Comparison of ENCODE assay signal across 8 cellular contexts in the genomic region with DNA sequence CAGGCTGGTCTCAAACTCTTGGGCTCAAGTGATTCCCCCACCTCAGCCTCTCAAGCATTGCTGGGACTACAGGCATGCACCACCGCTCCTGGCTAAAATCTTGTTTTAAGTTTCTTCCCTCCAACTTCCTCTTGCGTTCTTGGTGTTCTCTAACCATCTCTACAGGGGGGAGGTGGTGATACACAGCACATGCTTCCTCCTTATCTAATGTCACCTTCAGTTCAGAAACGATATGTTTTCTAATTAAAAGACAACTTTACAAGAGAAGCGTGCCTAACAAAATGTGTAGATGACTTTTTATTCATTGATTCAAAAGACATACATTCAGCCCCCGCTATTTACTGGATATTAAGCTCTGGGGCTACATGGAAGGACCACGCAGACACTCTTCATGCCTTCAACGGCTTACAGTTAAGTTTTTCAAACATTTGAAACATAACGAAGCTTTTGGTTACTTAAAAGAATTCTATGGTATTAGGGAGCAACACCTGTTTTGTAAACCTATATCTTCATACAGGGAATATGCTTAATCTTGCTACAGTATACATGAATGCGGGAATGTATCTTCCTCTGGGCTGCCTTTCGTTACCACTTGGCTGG. TPM values are rescaled to one million over a fixed set of nuclear protein-coding genes. Genes with fewer than 3 reads are reported as not detected.
DNase-seq lines count a peak whose midpoint lies in the region; ATAC-seq and TF ChIP-seq lines count a peak whose summit lies in the region.

No MANE protein-coding gene starts in this region.

- peak; percentile 47 for DNase-seq in DMS53 treated with DMSO at 0.1 percent for 48 hours (lab: John Stamatoyannopoulos, UW; ENCODE audit: unreplicated experiment)
- no peak for DNase-seq in IMR-90
- no peak for DNase-seq in activated T-helper 2 cell treated with anti-CD3 and anti-CD28 coated beads, Interferon-gamma antibody, Interleukin-2, Interleukin-4, amounts not matched to agents 10 μg/mL and 5 μg/mL and 100 μg/mL, durations not matched to agents 14 hours and 24 hours and 36 hours (ENCODE audit: low spot score)
- DNase-seq in iPS DF 6.9 (ENCODE audit: low read depth, low spot score): no peak
- DNase-seq in spleen: no peak
- no peak for DNase-seq in kidney glomerular epithelial cell (lab: John Stamatoyannopoulos, UW)
- DNase-seq in activated CD8-positive, alpha-beta memory T cell treated with anti-CD3 and anti-CD28 coated beads, Interleukin-2, amount 50 U/mL, for 48 hours: no peak

- intact Hi-C loops in IMR-90 (cut with micrococcal nuclease): no loop called here
- intact Hi-C loops in activated T-helper 2 cell treated with anti-CD3 and anti-CD28 coated beads, Interferon-gamma antibody, Interleukin-2, Interleukin-4, amounts not matched to agents 10 μg/mL and 5 μg/mL and 100 μg/mL, durations not matched to agents 14 hours and 24 hours and 36 hours (cut with micrococcal nuclease): loop anchor here (2.0 kb wide), 3 partner anchors 33 to 145 kb away; a partner anchor contains a TSS
- intact Hi-C loops in spleen (cut with DNase I; ENCODE audit: low total_unique reads): loop anchor here (5.0 kb wide), 1 partner anchor 63 kb away; a partner anchor contains a TSS

- no peaks in the 10 kb centered on the region; the same call in none of the 2 replicates for H3K9me1 ChIP-seq in IMR-90 (ENCODE audit: insufficient read depth, low read length)

- H2BK20ac ChIP-seq in IMR-90 (ENCODE audit: low read depth, low read length): peak overlapping the region; percentile 1; the same call in 1 of the 2 replicates

- H2AFZ ChIP-seq in IMR-90 (replicated peaks; ENCODE audit: low read length, poor library complexity): peak overlapping the region; percentile 99

- no peaks in the 10 kb centered on the region for H3K9me3 Mint-ChIP-seq in activated T-helper 2 cell treated with anti-CD3 and anti-CD28 coated beads, Interferon-gamma antibody, Interleukin-2, Interleukin-4, amounts not matched to agents 10 μg/mL and 5 μg/mL and 100 μg/mL, durations not matched to agents 14 hours and 24 hours and 36 hours

- TF ChIP-seq RAD21 in IMR-90 (IDR thresholded peaks at IDR 0.05; ENCODE audit: low read length): no peak

- peak overlapping the region; percentile 99 for H3K27ac Mint-ChIP-seq in activated T-helper 2 cell treated with anti-CD3 and anti-CD28 coated beads, Interferon-gamma antibody, Interleukin-2, Interleukin-4, amounts not matched to agents 10 μg/mL and 5 μg/mL and 100 μg/mL, durations not matched to agents 14 hours and 24 hours and 36 hours

- POLR2A ChIA-PET in IMR-90 (lab: Charles Lee; ENCODE audit: unreplicated experiment): no interaction called here

- H3K27me3 Mint-ChIP-seq in activated T-helper 2 cell treated with anti-CD3 and anti-CD28 coated beads, Interferon-gamma antibody, Interleukin-2, Interleukin-4, amounts not matched to agents 10 μg/mL and 5 μg/mL and 100 μg/mL, durations not matched to agents 14 hours and 24 hours and 36 hours (ENCODE audit: low read depth): no peaks in the 10 kb centered on the region

- dilution Hi-C loops in IMR-90 (cut with HindIII; ENCODE audit: low sequenced_read_pairs, unreplicated experiment): no loop called here

- TF ChIP-seq POLR2A in IMR-90 (IDR thresholded peaks at IDR 0.05; ENCODE audit: low read depth, low read length): no peak
- TF ChIP-seq POLR2A in spleen (IDR thresholded peaks at IDR 0.05): no peak

- H3K79me1 ChIP-seq in IMR-90 (ENCODE audit: low read depth in 1 of 2, low read length in 2 of 2): peaks cover 8 to 20% of the 10 kb centered on the region in 2 experiments; a peak in 3 of 4 replicates

- H3K4me1 ChIP-seq in IMR-90 (ENCODE audit: control insufficient read depth, insufficient read depth, low read length) (no peaks in the 10 kb centered on the region), iPS DF 6.9 (ENCODE audit: control insufficient read depth, insufficient read depth, low read length) (no peaks in the 10 kb centered on the region), spleen (peaks cover 8 to 30% (median 22%) of the 10 kb centered on the region in 6 donors)

- WGBS in IMR-90 (ENCODE audit: extremely low coverage in 2 of 2, insufficient read length in 1 of 2), 2 experiments: no CpG with 5 or more reads among the region's 10 CpGs
- WGBS in iPS DF 6.9 (ENCODE audit: insufficient coverage, insufficient read length): no CpG with 5 or more reads among the region's 10 CpGs
- 6 to 14% (median 10%) methylated on average over 10 of the region's 10 CpGs for WGBS in spleen, 5 donors

- in situ Hi-C loops in IMR-90 (cut with MboI; ENCODE audit: low sequenced_read_pairs): no loop called here

- peak overlapping the region; percentile 94 for H3K4ac ChIP-seq in IMR-90 (ENCODE audit: low read depth, low read length)

- H2BK120ac ChIP-seq in IMR-90 (ENCODE audit: low read depth, low read length): peak overlapping the region; percentile 24; the same call in 1 of the 2 replicates

- no TSS peak for BruUV-seq in IMR-90 (replicated peaks; lab: Mats Ljungman, UMichigan)

- peaks cover 13% of the 10 kb centered on the region for H3K4me1 Mint-ChIP-seq in activated T-helper 2 cell treated with anti-CD3 and anti-CD28 coated beads, Interferon-gamma antibody, Interleukin-2, Interleukin-4, amounts not matched to agents 10 μg/mL and 5 μg/mL and 100 μg/mL, durations not matched to agents 14 hours and 24 hours and 36 hours (ENCODE audit: low read depth)

- no peak for TF ChIP-seq CTCF in IMR-90 (conservative IDR thresholded peaks at IDR 0.05; ENCODE audit: low read depth, low read length)
- no peak for TF ChIP-seq CTCF in spleen (IDR thresholded peaks at IDR 0.05 in 8 of 11, conservative IDR thresholded peaks at IDR 0.05 in 3 of 11)

- H2AK9ac ChIP-seq in IMR-90 (replicated peaks; ENCODE audit: low read depth, low read length, poor library complexity): no peak overlapping the region

- H2BK15ac ChIP-seq in IMR-90 (ENCODE audit: low read depth, low read length): peak overlapping the region; percentile 49; the same call in 1 of the 3 replicates

- H4K5ac ChIP-seq in IMR-90 (ENCODE audit: low read depth, low read length): peak overlapping the region; percentile 79

- peak overlapping the region; percentile 79 for H3K9ac ChIP-seq in IMR-90 (ENCODE audit: low read depth, low read length)

- peak overlapping the region; percentile 40; the same call in 1 of the 2 replicates for H3K56ac ChIP-seq in IMR-90 (ENCODE audit: extremely low read depth, insufficient read depth, low read length)

- H3K36me3 ChIP-seq in IMR-90 (ENCODE audit: control insufficient read depth, insufficient read depth, low read length) (peaks cover 8% of the 10 kb centered on the region), iPS DF 6.9 (ENCODE audit: control insufficient read depth, insufficient read depth, low read length) (peaks cover 4% of the 10 kb centered on the region; the same call in 1 of the 2 replicates), spleen (peaks cover 0 to 20% (median 12%) of the 10 kb centered on the region in 6 donors)

- no peak overlapping the region for H2BK5ac ChIP-seq in IMR-90 (ENCODE audit: low read depth, low read length, poor library complexity, severe bottlenecking)

- peak overlapping the region; percentile 99 for H3K4me3 Mint-ChIP-seq in activated T-helper 2 cell treated with anti-CD3 and anti-CD28 coated beads, Interferon-gamma antibody, Interleukin-2, Interleukin-4, amounts not matched to agents 10 μg/mL and 5 μg/mL and 100 μg/mL, durations not matched to agents 14 hours and 24 hours and 36 hours (ENCODE audit: low read depth)

- H3K18ac ChIP-seq in IMR-90 (ENCODE audit: low read depth, low read length): no peak overlapping the region

- H3K4me3 ChIP-seq in IMR-90 (ENCODE audit: insufficient read depth, low read depth, low read length) (peak overlapping the region; percentile 70), iPS DF 6.9 (ENCODE audit: low read length) (peak overlapping the region; percentile 89; the same call in 1 of the 2 replicates), spleen (peak overlapping the region; percentile 58 to 88 (median 82))

- peak overlapping the region; percentile 69; the same call in 1 of the 2 replicates for H3K14ac ChIP-seq in IMR-90 (replicated peaks; ENCODE audit: low read depth, low read length)

- ATAC-seq in GM19467 (IDR thresholded peaks at IDR 0.05; ENCODE audit: unreplicated experiment) (peak; percentile 38), IMR-90 (ENCODE audit: low read depth) (no peak)

- peak overlapping the region; percentile 49 to 98 for H4K8ac ChIP-seq in IMR-90 (ENCODE audit: low read depth in 2 of 2, low read length in 2 of 2)

- peaks cover 40% of the 10 kb centered on the region for H3K36me3 Mint-ChIP-seq in activated T-helper 2 cell treated with anti-CD3 and anti-CD28 coated beads, Interferon-gamma antibody, Interleukin-2, Interleukin-4, amounts not matched to agents 10 μg/mL and 5 μg/mL and 100 μg/mL, durations not matched to agents 14 hours and 24 hours and 36 hours (ENCODE audit: low read depth)

- peak overlapping the region; percentile 88; the same call in 1 of the 2 replicates for H3K27ac ChIP-seq in IMR-90 (ENCODE audit: insufficient read depth, low read length)
- H3K27ac ChIP-seq in iPS DF 6.9 (ENCODE audit: low read length): no peak overlapping the region
- peak overlapping the region; percentile 69 to 94 (median 92) for H3K27ac ChIP-seq in spleen

- peak overlapping the region; percentile 73; the same call in 1 of the 2 replicates for H2AK5ac ChIP-seq in IMR-90 (ENCODE audit: low read depth, low read length)

- H3K9me3 ChIP-seq in IMR-90 (ENCODE audit: control insufficient read depth, insufficient read depth, low read length) (no peaks in the 10 kb centered on the region), iPS DF 6.9 (ENCODE audit: control insufficient read depth, insufficient read depth, low read length) (no peaks in the 10 kb centered on the region), spleen (no peaks in the 10 kb centered on the region)

- peak overlapping the region; percentile 93 for H3K4me2 ChIP-seq in IMR-90 (ENCODE audit: low read depth, low read length)

- H3K27me3 ChIP-seq in IMR-90 (ENCODE audit: control insufficient read depth, insufficient read depth, low read length): no peaks in the 10 kb centered on the region
- no peaks in the 10 kb centered on the region for H3K27me3 ChIP-seq in iPS DF 6.9 (ENCODE audit: control insufficient read depth, insufficient read depth, low read length)
- no peaks in the 10 kb centered on the region for H3K27me3 ChIP-seq in spleen (replicated peaks in 1 of 7)

- H4K91ac ChIP-seq in IMR-90 (ENCODE audit: insufficient read depth, low read depth, low read length): peak overlapping the region; percentile 91; the same call in 1 of the 2 replicates

- H4K20me1 ChIP-seq in IMR-90 (ENCODE audit: insufficient read depth, low read length): no peaks in the 10 kb centered on the region

- CTCF ChIA-PET in IMR-90 (lab: Yijun Ruan, JAX): no interaction called here

- H3K23ac ChIP-seq in IMR-90 (ENCODE audit: low read depth, low read length): peak overlapping the region; percentile 36; the same call in 1 of the 2 replicates

RNA-seq across cellular contexts. Expression of a gene that starts 0.9 kb away (rescaled TPM):
- total RNA-seq in IMR-90 (2012; rRNA removed) (27.2 and 33.1 TPM in 2 replicates), spleen (10 to 100 TPM; 17.5 to 22.9 (median 19.2) TPM)
- polyA plus RNA-seq in IMR-90 (2012; rRNA removed) (15.3 and 15.5 TPM in 2 replicates), spleen (10 to 100 TPM in 2 of 3 donors, 1 to 10 TPM in 1; 8.1 to 13.0 (median 10.2) TPM)
- polyA plus RNA-seq in IMR-90 (2012; cell fraction: cytosol; rRNA removed): 5.4 and 6.9 TPM in 2 replicates
- polyA plus RNA-seq in IMR-90 (2012; cell fraction: nucleus; rRNA removed; ENCODE audit: low replicate concordance): 3.6 and 8.3 TPM in 2 replicates
- total RNA-seq in activated T-helper 2 cell treated with anti-CD3 and anti-CD28 coated beads, Interferon-gamma antibody, Interleukin-2, Interleukin-4, amounts not matched to agents 10 μg/mL and 5 μg/mL and 100 μg/mL, durations not matched to agents 14 hours and 24 hours and 36 hours: 47.2 and 47.3 TPM in 2 replicates

RNA-seq across cellular contexts. Expression of a gene that starts 49.5 kb away (rescaled TPM):
- total RNA-seq in IMR-90 (2012; rRNA removed) (1.1 and 2.2 TPM in 2 replicates), spleen (1 to 10 TPM in 4 of 7 donors, under 1 TPM in 3; 0.38 to 2.2 (median 1.3) TPM)
- polyA plus RNA-seq in IMR-90 (2012; rRNA removed) (0.89 and 1.1 TPM in 2 replicates), spleen (under 1 TPM; 0.18 to 0.70 (median 0.63) TPM)
- polyA plus RNA-seq in IMR-90 (2012; cell fraction: cytosol; rRNA removed): 0.13 and 0.23 TPM in 2 replicates
- 0.13 and 1.3 TPM in 2 replicates for polyA plus RNA-seq in IMR-90 (2012; cell fraction: nucleus; rRNA removed; ENCODE audit: low replicate concordance)
- 0.23 and 0.46 TPM in 2 replicates for total RNA-seq in activated T-helper 2 cell treated with anti-CD3 and anti-CD28 coated beads, Interferon-gamma antibody, Interleukin-2, Interleukin-4, amounts not matched to agents 10 μg/mL and 5 μg/mL and 100 μg/mL, durations not matched to agents 14 hours and 24 hours and 36 hours

RNA-seq across cellular contexts. Expression of a gene that starts 49.8 kb away (rescaled TPM):
- 17.2 and 24.4 TPM in 2 replicates for total RNA-seq in IMR-90 (2012; rRNA removed)
- 7.1 and 8.4 TPM in 2 replicates for polyA plus RNA-seq in IMR-90 (2012; rRNA removed)
- polyA plus RNA-seq in IMR-90 (2012; cell fraction: cytosol; rRNA removed): 2.1 and 2.5 TPM in 2 replicates
- polyA plus RNA-seq in IMR-90 (2012; cell fraction: nucleus; rRNA removed; ENCODE audit: low replicate concordance): 1.3 and 4.8 TPM in 2 replicates
- 24.6 and 25.0 TPM in 2 replicates for total RNA-seq in activated T-helper 2 cell treated with anti-CD3 and anti-CD28 coated beads, Interferon-gamma antibody, Interleukin-2, Interleukin-4, amounts not matched to agents 10 μg/mL and 5 μg/mL and 100 μg/mL, durations not matched to agents 14 hours and 24 hours and 36 hours
- total RNA-seq in spleen: 10 to 100 TPM; 11.3 to 21.6 (median 13.4) TPM
- polyA plus RNA-seq in spleen: 10 to 100 TPM; 10.1 to 15.7 (median 13.7) TPM
